In the genomic region with DNA sequence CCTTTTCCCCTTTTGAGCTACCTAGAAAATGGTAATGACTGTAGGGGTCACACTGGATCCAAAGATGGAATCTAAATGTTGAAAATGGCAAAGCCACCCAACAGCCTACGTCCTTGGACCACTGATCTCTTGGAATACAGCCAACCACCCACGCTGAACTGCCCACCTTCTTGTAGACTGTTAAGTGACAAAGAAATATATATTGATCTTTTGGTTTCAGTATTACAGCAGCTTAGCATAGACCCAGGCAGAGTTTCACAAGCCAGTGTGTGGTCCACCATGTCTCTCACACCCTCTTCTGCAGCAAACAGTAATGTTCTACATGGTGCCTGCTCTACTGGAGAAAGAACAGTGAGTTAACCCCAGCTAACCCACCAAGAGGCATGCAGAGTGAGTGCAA, we compare ENCODE assay signal across 1 cellular context.
TF ChIP-seq lines count a peak whose summit lies in the region.

No MANE protein-coding gene starts in this region.

TF ChIP-seq in HepG2, 621 proteins besides CTCF, POLR2A, EP300 and RAD21 (continues in another document):
- TF ChIP-seq GATAD2A (CRISPR knock-in tag; IDR thresholded peaks at IDR 0.05): peak; percentile 31; the same call in 1 of the 2 replicates
- TF ChIP-seq HNF4A (CRISPR knock-in tag; IDR thresholded peaks at IDR 0.05): peak; percentile 57; the same call in 1 of the 2 replicates
- peak; percentile 35; the same call in 1 of the 2 replicates for TF ChIP-seq SALL1 (CRISPR knock-in tag; IDR thresholded peaks at IDR 0.05)
- TF ChIP-seq ZNF546 (CRISPR knock-in tag; conservative IDR thresholded peaks at IDR 0.05): no peak
- TF ChIP-seq GPN1 (CRISPR knock-in tag; IDR thresholded peaks at IDR 0.05; ENCODE audit: borderline replicate concordance): no peak
- peak; percentile 57 for TF ChIP-seq ZMYM4 (CRISPR knock-in tag; IDR thresholded peaks at IDR 0.05)
- TF ChIP-seq, protein P1, sequence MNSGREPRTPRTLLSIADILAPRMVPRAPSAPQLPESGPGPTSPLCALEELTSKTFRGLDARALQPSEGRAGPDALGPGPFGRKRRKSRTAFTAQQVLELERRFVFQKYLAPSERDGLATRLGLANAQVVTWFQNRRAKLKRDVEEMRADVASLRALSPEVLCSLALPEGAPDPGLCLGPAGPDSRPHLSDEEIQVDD (CRISPR knock-in tag; IDR thresholded peaks at IDR 0.05; ENCODE audit: borderline replicate concordance): no peak
- no peak for TF ChIP-seq ADNP (CRISPR knock-in tag; IDR thresholded peaks at IDR 0.05)
- TF ChIP-seq, protein P2, sequence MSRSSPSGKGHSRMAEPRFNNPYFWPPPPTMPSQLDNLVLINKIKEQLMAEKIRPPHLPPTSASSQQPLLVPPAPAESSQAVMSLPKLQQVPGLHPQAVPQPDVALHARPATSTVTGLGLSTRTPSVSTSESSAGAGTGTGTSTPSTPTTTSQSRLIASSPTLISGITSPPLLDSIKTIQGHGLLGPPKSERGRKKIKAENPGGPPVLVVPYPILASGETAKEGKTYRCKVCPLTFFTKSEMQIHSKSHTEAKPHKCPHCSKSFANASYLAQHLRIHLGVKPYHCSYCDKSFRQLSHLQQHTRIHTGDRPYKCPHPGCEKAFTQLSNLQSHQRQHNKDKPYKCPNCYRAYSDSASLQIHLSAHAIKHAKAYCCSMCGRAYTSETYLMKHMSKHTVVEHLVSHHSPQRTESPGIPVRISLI (CRISPR knock-in tag; IDR thresholded peaks at IDR 0.05; ENCODE audit: borderline replicate concordance): no peak
- TF ChIP-seq PHF5A (CRISPR knock-in tag; IDR thresholded peaks at IDR 0.05; ENCODE audit: low read depth, unreplicated experiment): no peak
- 0 out of 2 replicates have a peak, but pooled peaks have one; percentile 17 for TF ChIP-seq REPIN1 (CRISPR knock-in tag; IDR thresholded peaks at IDR 0.05; ENCODE audit: borderline replicate concordance, low read depth)
- peak; percentile 33; the same call in 1 of the 2 replicates for TF ChIP-seq STAG1 (CRISPR knock-in tag; IDR thresholded peaks at IDR 0.05)
- TF ChIP-seq, protein P3, sequence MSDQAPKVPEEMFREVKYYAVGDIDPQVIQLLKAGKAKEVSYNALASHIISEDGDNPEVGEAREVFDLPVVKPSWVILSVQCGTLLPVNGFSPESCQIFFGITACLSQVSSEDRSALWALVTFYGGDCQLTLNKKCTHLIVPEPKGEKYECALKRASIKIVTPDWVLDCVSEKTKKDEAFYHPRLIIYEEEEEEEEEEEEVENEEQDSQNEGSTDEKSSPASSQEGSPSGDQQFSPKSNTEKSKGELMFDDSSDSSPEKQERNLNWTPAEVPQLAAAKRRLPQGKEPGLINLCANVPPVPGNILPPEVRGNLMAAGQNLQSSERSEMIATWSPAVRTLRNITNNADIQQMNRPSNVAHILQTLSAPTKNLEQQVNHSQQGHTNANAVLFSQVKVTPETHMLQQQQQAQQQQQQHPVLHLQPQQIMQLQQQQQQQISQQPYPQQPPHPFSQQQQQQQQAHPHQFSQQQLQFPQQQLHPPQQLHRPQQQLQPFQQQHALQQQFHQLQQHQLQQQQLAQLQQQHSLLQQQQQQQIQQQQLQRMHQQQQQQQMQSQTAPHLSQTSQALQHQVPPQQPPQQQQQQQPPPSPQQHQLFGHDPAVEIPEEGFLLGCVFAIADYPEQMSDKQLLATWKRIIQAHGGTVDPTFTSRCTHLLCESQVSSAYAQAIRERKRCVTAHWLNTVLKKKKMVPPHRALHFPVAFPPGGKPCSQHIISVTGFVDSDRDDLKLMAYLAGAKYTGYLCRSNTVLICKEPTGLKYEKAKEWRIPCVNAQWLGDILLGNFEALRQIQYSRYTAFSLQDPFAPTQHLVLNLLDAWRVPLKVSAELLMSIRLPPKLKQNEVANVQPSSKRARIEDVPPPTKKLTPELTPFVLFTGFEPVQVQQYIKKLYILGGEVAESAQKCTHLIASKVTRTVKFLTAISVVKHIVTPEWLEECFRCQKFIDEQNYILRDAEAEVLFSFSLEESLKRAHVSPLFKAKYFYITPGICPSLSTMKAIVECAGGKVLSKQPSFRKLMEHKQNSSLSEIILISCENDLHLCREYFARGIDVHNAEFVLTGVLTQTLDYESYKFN (CRISPR knock-in tag; conservative IDR thresholded peaks at IDR 0.05): peak; percentile 51
- 0 out of 2 replicates have a peak, but pooled peaks have one; percentile 45 for TF ChIP-seq ZNF335 (CRISPR knock-in tag; IDR thresholded peaks at IDR 0.05)
- TF ChIP-seq, protein P4, sequence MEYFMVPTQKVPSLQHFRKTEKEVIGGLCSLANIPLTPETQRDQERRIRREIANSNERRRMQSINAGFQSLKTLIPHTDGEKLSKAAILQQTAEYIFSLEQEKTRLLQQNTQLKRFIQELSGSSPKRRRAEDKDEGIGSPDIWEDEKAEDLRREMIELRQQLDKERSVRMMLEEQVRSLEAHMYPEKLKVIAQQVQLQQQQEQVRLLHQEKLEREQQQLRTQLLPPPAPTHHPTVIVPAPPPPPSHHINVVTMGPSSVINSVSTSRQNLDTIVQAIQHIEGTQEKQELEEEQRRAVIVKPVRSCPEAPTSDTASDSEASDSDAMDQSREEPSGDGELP (IDR thresholded peaks at IDR 0.05; ENCODE audit: borderline replicate concordance, low read depth): no peak
- no peak for TF ChIP-seq MIER2 (CRISPR knock-in tag; IDR thresholded peaks at IDR 0.05)
- TF ChIP-seq NCOA1 (CRISPR knock-in tag; IDR thresholded peaks at IDR 0.05): 0 out of 2 replicates have a peak, but pooled peaks have one; percentile 28
- TF ChIP-seq MAFF (IDR thresholded peaks at IDR 0.05; ENCODE audit: low read depth, low read length): no peak
- peak; percentile 63; the same call in 1 of the 2 replicates for TF ChIP-seq ZNF12 (CRISPR knock-in tag; IDR thresholded peaks at IDR 0.05)
- 0 out of 2 replicates have a peak, but pooled peaks have one; percentile 19 for TF ChIP-seq ONECUT2 (CRISPR knock-in tag; IDR thresholded peaks at IDR 0.05)
- TF ChIP-seq HCFC1 (IDR thresholded peaks at IDR 0.05; ENCODE audit: low read depth, low read length): no peak
- TF ChIP-seq ATF7 (IDR thresholded peaks at IDR 0.05): no peak
- TF ChIP-seq ATF7 (CRISPR knock-in tag; IDR thresholded peaks at IDR 0.05): no peak
- TF ChIP-seq FOXP1 (IDR thresholded peaks at IDR 0.05): no peak
- no peak for TF ChIP-seq FOXP1 (CRISPR knock-in tag; IDR thresholded peaks at IDR 0.05)
- TF ChIP-seq, protein P5, sequence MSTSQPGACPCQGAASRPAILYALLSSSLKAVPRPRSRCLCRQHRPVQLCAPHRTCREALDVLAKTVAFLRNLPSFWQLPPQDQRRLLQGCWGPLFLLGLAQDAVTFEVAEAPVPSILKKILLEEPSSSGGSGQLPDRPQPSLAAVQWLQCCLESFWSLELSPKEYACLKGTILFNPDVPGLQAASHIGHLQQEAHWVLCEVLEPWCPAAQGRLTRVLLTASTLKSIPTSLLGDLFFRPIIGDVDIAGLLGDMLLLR (CRISPR knock-in tag; IDR thresholded peaks at IDR 0.05): no peak
- no peak for TF ChIP-seq RFXANK (CRISPR knock-in tag; IDR thresholded peaks at IDR 0.05)
- TF ChIP-seq, protein P6, sequence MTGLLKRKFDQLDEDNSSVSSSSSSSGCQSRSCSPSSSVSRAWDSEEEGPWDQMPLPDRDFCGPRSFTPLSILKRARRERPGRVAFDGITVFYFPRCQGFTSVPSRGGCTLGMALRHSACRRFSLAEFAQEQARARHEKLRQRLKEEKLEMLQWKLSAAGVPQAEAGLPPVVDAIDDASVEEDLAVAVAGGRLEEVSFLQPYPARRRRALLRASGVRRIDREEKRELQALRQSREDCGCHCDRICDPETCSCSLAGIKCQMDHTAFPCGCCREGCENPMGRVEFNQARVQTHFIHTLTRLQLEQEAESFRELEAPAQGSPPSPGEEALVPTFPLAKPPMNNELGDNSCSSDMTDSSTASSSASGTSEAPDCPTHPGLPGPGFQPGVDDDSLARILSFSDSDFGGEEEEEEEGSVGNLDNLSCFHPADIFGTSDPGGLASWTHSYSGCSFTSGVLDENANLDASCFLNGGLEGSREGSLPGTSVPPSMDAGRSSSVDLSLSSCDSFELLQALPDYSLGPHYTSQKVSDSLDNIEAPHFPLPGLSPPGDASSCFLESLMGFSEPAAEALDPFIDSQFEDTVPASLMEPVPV (CRISPR knock-in tag; IDR thresholded peaks at IDR 0.05): no peak
- TF ChIP-seq FOXC1 (CRISPR knock-in tag; IDR thresholded peaks at IDR 0.05; ENCODE audit: borderline replicate concordance): 0 out of 2 replicates have a peak, but pooled peaks have one; percentile 46
- TF ChIP-seq PAF1 (CRISPR knock-in tag; IDR thresholded peaks at IDR 0.05): no peak
- peak; percentile 37; the same call in 1 of the 2 replicates for TF ChIP-seq NR2C2 (CRISPR knock-in tag; IDR thresholded peaks at IDR 0.05; ENCODE audit: borderline replicate concordance)
- TF ChIP-seq, protein P7, sequence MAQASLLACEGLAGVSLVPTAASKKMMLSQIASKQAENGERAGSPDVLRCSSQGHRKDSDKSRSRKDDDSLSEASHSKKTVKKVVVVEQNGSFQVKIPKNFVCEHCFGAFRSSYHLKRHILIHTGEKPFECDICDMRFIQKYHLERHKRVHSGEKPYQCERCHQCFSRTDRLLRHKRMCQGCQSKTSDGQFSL (CRISPR knock-in tag; IDR thresholded peaks at IDR 0.05): no peak
- 0 out of 2 replicates have a peak, but pooled peaks have one; percentile 44 for TF ChIP-seq ZNF607 (CRISPR knock-in tag; IDR thresholded peaks at IDR 0.05; ENCODE audit: borderline replicate concordance)
- TF ChIP-seq NFIC (IDR thresholded peaks at IDR 0.05; ENCODE audit: low read length): 0 out of 2 replicates have a peak, but pooled peaks have one; percentile 39
- no peak for TF ChIP-seq MZF1 (CRISPR knock-in tag; IDR thresholded peaks at IDR 0.05; ENCODE audit: borderline replicate concordance)
- TF ChIP-seq, protein P8, sequence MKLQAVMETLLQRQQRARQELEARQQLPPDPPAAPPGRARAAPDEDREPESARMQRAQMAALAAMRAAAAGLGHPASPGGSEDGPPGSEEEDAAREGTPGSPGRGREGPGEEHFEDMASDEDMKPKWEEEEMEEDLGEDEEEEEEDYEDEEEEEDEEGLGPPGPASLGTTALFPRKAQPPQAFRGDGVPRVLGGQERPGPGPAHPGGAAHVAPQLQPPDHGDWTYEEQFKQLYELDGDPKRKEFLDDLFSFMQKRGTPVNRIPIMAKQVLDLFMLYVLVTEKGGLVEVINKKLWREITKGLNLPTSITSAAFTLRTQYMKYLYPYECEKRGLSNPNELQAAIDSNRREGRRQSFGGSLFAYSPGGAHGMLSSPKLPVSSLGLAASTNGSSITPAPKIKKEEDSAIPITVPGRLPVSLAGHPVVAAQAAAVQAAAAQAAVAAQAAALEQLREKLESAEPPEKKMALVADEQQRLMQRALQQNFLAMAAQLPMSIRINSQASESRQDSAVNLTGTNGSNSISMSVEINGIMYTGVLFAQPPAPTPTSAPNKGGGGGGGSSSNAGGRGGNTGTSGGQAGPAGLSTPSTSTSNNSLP (IDR thresholded peaks at IDR 0.05; ENCODE audit: low read depth, low read length): no peak
- no peak for TF ChIP-seq AKAP8 (CRISPR knock-in tag; IDR thresholded peaks at IDR 0.05)
- TF ChIP-seq, protein P9, sequence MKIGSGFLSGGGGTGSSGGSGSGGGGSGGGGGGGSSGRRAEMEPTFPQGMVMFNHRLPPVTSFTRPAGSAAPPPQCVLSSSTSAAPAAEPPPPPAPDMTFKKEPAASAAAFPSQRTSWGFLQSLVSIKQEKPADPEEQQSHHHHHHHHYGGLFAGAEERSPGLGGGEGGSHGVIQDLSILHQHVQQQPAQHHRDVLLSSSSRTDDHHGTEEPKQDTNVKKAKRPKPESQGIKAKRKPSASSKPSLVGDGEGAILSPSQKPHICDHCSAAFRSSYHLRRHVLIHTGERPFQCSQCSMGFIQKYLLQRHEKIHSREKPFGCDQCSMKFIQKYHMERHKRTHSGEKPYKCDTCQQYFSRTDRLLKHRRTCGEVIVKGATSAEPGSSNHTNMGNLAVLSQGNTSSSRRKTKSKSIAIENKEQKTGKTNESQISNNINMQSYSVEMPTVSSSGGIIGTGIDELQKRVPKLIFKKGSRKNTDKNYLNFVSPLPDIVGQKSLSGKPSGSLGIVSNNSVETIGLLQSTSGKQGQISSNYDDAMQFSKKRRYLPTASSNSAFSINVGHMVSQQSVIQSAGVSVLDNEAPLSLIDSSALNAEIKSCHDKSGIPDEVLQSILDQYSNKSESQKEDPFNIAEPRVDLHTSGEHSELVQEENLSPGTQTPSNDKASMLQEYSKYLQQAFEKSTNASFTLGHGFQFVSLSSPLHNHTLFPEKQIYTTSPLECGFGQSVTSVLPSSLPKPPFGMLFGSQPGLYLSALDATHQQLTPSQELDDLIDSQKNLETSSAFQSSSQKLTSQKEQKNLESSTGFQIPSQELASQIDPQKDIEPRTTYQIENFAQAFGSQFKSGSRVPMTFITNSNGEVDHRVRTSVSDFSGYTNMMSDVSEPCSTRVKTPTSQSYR (CRISPR knock-in tag; IDR thresholded peaks at IDR 0.05; ENCODE audit: borderline replicate concordance): no peak
- no peak for TF ChIP-seq GZF1 (CRISPR knock-in tag; IDR thresholded peaks at IDR 0.05)
- TF ChIP-seq ZKSCAN5 (CRISPR knock-in tag; IDR thresholded peaks at IDR 0.05): no peak
- TF ChIP-seq WIZ (CRISPR knock-in tag; IDR thresholded peaks at IDR 0.05): 0 out of 2 replicates have a peak, but pooled peaks have one; percentile 32
- TF ChIP-seq ZNF644 (CRISPR knock-in tag; IDR thresholded peaks at IDR 0.05; ENCODE audit: low read depth): 0 out of 2 replicates have a peak, but pooled peaks have one; percentile 24
- TF ChIP-seq, protein P10, sequence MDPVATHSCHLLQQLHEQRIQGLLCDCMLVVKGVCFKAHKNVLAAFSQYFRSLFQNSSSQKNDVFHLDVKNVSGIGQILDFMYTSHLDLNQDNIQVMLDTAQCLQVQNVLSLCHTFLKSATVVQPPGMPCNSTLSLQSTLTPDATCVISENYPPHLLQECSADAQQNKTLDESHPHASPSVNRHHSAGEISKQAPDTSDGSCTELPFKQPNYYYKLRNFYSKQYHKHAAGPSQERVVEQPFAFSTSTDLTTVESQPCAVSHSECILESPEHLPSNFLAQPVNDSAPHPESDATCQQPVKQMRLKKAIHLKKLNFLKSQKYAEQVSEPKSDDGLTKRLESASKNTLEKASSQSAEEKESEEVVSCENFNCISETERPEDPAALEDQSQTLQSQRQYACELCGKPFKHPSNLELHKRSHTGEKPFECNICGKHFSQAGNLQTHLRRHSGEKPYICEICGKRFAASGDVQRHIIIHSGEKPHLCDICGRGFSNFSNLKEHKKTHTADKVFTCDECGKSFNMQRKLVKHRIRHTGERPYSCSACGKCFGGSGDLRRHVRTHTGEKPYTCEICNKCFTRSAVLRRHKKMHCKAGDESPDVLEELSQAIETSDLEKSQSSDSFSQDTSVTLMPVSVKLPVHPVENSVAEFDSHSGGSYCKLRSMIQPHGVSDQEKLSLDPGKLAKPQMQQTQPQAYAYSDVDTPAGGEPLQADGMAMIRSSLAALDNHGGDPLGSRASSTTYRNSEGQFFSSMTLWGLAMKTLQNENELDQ (CRISPR knock-in tag; IDR thresholded peaks at IDR 0.05; ENCODE audit: borderline replicate concordance): no peak
- no peak for TF ChIP-seq KAT7 (CRISPR knock-in tag; IDR thresholded peaks at IDR 0.05; ENCODE audit: borderline replicate concordance)
- TF ChIP-seq ZBTB3 (CRISPR knock-in tag; IDR thresholded peaks at IDR 0.05; ENCODE audit: borderline replicate concordance, low read depth): no peak
